In the genomic region with DNA sequence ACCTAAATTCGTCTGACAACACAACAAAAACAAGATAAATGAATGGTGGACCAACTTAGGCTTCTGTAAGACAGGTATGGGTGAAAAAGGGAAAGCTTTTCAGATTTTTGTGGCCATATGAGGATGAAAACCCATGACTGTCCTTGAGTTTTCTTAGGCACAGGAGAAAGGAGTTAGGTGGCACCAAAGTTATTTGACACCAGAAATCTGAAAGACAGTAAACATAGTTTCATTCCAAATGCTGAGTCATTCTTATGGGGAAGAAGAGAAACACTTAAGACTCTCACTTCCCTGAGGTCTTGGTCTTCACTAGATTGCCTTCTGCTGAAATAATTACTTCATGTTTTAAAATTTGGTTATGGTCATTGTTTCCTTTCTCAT, we compare ENCODE assay signal across 8 cellular contexts. TPM values are rescaled to one million over a fixed set of nuclear protein-coding genes. Genes with fewer than 3 reads are reported as not detected.
A peak's percentile ranks its signal among the peaks of the same experiment; 100 is the strongest.
DNase-seq lines count a peak whose midpoint lies in the region; ATAC-seq and TF ChIP-seq lines count a peak whose summit lies in the region.

No MANE protein-coding gene starts in this region.

- H3K27ac Mint-ChIP-seq in activated CD4-positive, alpha-beta memory T cell treated with anti-CD3 and anti-CD28 coated beads, Interleukin-2, amount 10 ng/mL, durations not matched to agents 7 days and 5 days = peak overlapping the region; percentile 24
- H3K27ac Mint-ChIP-seq in progenitor cell of endocrine pancreas = no peak overlapping the region

- intact Hi-C loops in heart right ventricle (cut with DNase I) = loop anchor here in 5 of 10 donors (10.0 kb wide), 4 partner anchors 86 to 154 kb away; a partner anchor contains a TSS

- no peaks in the 10 kb centered on the region for H3K36me3 ChIP-seq in mesendoderm (ENCODE audit: control insufficient read depth, insufficient read depth, low read length)
- H3K36me3 ChIP-seq in heart right ventricle = no peaks in the 10 kb centered on the region

- ATAC-seq in GM21515 (IDR thresholded peaks at IDR 0.05; ENCODE audit: unreplicated experiment) (peak; percentile 72), HG03565 (IDR thresholded peaks at IDR 0.05; ENCODE audit: unreplicated experiment) (peak; percentile 79), heart right ventricle (no peak)

- H3K23ac ChIP-seq in mesendoderm (ENCODE audit: low read length) = no peak overlapping the region

- no peaks in the 10 kb centered on the region for H3K9me3 Mint-ChIP-seq in activated CD4-positive, alpha-beta memory T cell treated with anti-CD3 and anti-CD28 coated beads, Interleukin-2, amount 10 ng/mL, durations not matched to agents 7 days and 5 days
- no peaks in the 10 kb centered on the region for H3K9me3 Mint-ChIP-seq in progenitor cell of endocrine pancreas (ENCODE audit: low read depth)

- H3K27ac ChIP-seq in mesendoderm (ENCODE audit: low read depth, low read length) (no peak overlapping the region), heart right ventricle (peak overlapping the region in 2 of 10 donors; percentile 2 to 74)

- no peak overlapping the region for H4K8ac ChIP-seq in mesendoderm (ENCODE audit: low read depth, low read length)

- peak overlapping the region; percentile 73 for H2BK120ac ChIP-seq in mesendoderm (ENCODE audit: low read depth, low read length)

- no CpG with 5 or more reads among the region's 1 CpG for WGBS in mesendoderm (ENCODE audit: extremely low coverage, insufficient coverage, low lambda C conversion rate)
- 89 to 91% methylated on average over 1 of the region's 1 CpG for WGBS in heart right ventricle, 2 donors

- H3K4me1 Mint-ChIP-seq in activated CD4-positive, alpha-beta memory T cell treated with anti-CD3 and anti-CD28 coated beads, Interleukin-2, amount 10 ng/mL, durations not matched to agents 7 days and 5 days = peaks cover 17% of the 10 kb centered on the region
- peaks cover 19% of the 10 kb centered on the region for H3K4me1 Mint-ChIP-seq in progenitor cell of endocrine pancreas (ENCODE audit: low read depth)

- H2AK5ac ChIP-seq in mesendoderm (ENCODE audit: low read length) = no peak overlapping the region

- H3K4me3 Mint-ChIP-seq in activated CD4-positive, alpha-beta memory T cell treated with anti-CD3 and anti-CD28 coated beads, Interleukin-2, amount 10 ng/mL, durations not matched to agents 7 days and 5 days = no peak overlapping the region
- no peak overlapping the region for H3K4me3 Mint-ChIP-seq in progenitor cell of endocrine pancreas (ENCODE audit: low read depth)

- H3K79me2 ChIP-seq in mesendoderm (ENCODE audit: control insufficient read depth, insufficient read depth, low read length) = no peaks in the 10 kb centered on the region

- POLR2A ChIA-PET in activated CD4-positive, alpha-beta memory T cell treated with anti-CD3 and anti-CD28 coated beads, Interleukin-2, amount 10 ng/mL, durations not matched to agents 7 days and 5 days (lab: Charles Lee) = interaction anchor here (1.1 to 2.5 kb wide), 2 partner anchors 88 to 90 kb away, joined by 4 to 6 read pairs; no protein-coding TSS in a partner anchor

- H3K9me3 ChIP-seq in heart right ventricle = no peaks in the 10 kb centered on the region

- H3K79me1 ChIP-seq in mesendoderm (ENCODE audit: low read length) = no peaks in the 10 kb centered on the region

- no peaks in the 10 kb centered on the region for H3K27me3 Mint-ChIP-seq in activated CD4-positive, alpha-beta memory T cell treated with anti-CD3 and anti-CD28 coated beads, Interleukin-2, amount 10 ng/mL, durations not matched to agents 7 days and 5 days
- H3K27me3 Mint-ChIP-seq in progenitor cell of endocrine pancreas = no peaks in the 10 kb centered on the region

- no peak overlapping the region for H3K9ac ChIP-seq in mesendoderm (ENCODE audit: low read length)

- no peak overlapping the region for H3K4ac ChIP-seq in mesendoderm (ENCODE audit: low read depth, low read length)

- H3K27me3 ChIP-seq in mesendoderm (ENCODE audit: insufficient read depth, low read length, poor library complexity) (no peaks in the 10 kb centered on the region), heart right ventricle (no peaks in the 10 kb centered on the region)

- CTCF ChIA-PET in activated CD4-positive, alpha-beta memory T cell treated with anti-CD3 and anti-CD28 coated beads, Interleukin-2, amount 10 ng/mL, durations not matched to agents 7 days and 5 days (lab: Charles Lee) = interaction anchor here (0.6 kb wide), 1 partner anchor 111 kb away, joined by 3 read pairs; no protein-coding TSS in a partner anchor

- no peak overlapping the region for H3K4me2 ChIP-seq in mesendoderm (ENCODE audit: low read length)

- peaks cover 2% of the 10 kb centered on the region for H3K4me1 ChIP-seq in mesendoderm (ENCODE audit: control insufficient read depth, low read depth, low read length)
- H3K4me1 ChIP-seq in heart right ventricle = peaks cover 0 to 26% (median 7%) of the 10 kb centered on the region in 9 donors

- no peaks in the 10 kb centered on the region for H3K36me3 Mint-ChIP-seq in activated CD4-positive, alpha-beta memory T cell treated with anti-CD3 and anti-CD28 coated beads, Interleukin-2, amount 10 ng/mL, durations not matched to agents 7 days and 5 days (ENCODE audit: low read depth)
- no peaks in the 10 kb centered on the region for H3K36me3 Mint-ChIP-seq in progenitor cell of endocrine pancreas (ENCODE audit: insufficient read depth)

- no peak overlapping the region for H4K5ac ChIP-seq in mesendoderm (ENCODE audit: low read length)

- no peak overlapping the region for H2BK5ac ChIP-seq in mesendoderm (ENCODE audit: low read length)

- H3K56ac ChIP-seq in mesendoderm (ENCODE audit: low read length) = peak overlapping the region; percentile 10

- peak; percentile 58 for DNase-seq in GM03348 (ENCODE audit: low spot score)
- DNase-seq in activated CD4-positive, alpha-beta memory T cell treated with anti-CD3 and anti-CD28 coated beads, Interleukin-2, amount 10 ng/mL, durations not matched to agents 7 days and 5 days = no peak
- DNase-seq in mesendoderm = peak; percentile 74
- no peak for DNase-seq in progenitor cell of endocrine pancreas (ENCODE audit: low spot score, unreplicated experiment)
- no peak for DNase-seq in heart right ventricle
- DNase-seq in activated gamma-delta T cell treated with Interleukin-2 at 50 U/mL for 16 hours = no peak

- H3K4me3 ChIP-seq in mesendoderm (ENCODE audit: low read length) (no peak overlapping the region), heart right ventricle (no peak overlapping the region)

- peak overlapping the region; percentile 60 for H3K18ac ChIP-seq in mesendoderm (ENCODE audit: low read length)

- TF ChIP-seq CTCF in progenitor cell of endocrine pancreas (IDR thresholded peaks at IDR 0.05; ENCODE audit: unreplicated experiment) (no peak), heart right ventricle (IDR thresholded peaks at IDR 0.05) (no peak)

- H2BK15ac ChIP-seq in mesendoderm (replicated peaks; ENCODE audit: low read depth) = no peak overlapping the region

RNA-seq across cellular contexts. Expression of a gene that starts 5.2 kb away (rescaled TPM):
- total RNA-seq in activated CD4-positive, alpha-beta memory T cell treated with anti-CD3 and anti-CD28 coated beads, Interleukin-2, amount 10 ng/mL, durations not matched to agents 7 days and 5 days = 10 to 100 TPM; 20.5 to 27.3 TPM
- 42.8 TPM for polyA plus RNA-seq in mesendoderm (2013, experiment 1 of 2)
- 40.8 TPM for polyA plus RNA-seq in mesendoderm (2013, experiment 2 of 2)
- total RNA-seq in progenitor cell of endocrine pancreas = 43.3 and 49.5 TPM in 2 replicates
- 10 to 100 TPM; 10.7 to 20.9 (median 15.5) TPM for total RNA-seq in heart right ventricle
- 1 to 10 TPM; 3.7 to 4.5 TPM for polyA plus RNA-seq in heart right ventricle

Comparison
In these comparisons a context has a peak if more than half of its experiments do, and no peak if none do; other contexts are left out.
1. DNase-seq: peak in GM03348 (single experiment) and mesendoderm (single experiment); none in activated CD4-positive, alpha-beta memory T cell treated with anti-CD3 and anti-CD28 coated beads, Interleukin-2, amount 10 ng/mL, durations not matched to agents 7 days and 5 days (single experiment), progenitor cell of endocrine pancreas (single experiment), heart right ventricle (0 of 2) and activated gamma-delta T cell treated with Interleukin-2 at 50 U/mL for 16 hours (single experiment).
2. ATAC-seq: peak in GM21515 (single experiment) and HG03565 (single experiment); none in heart right ventricle (0 of 8).